ENCODE assay signal across 22 cellular contexts in genomic region chr16:60991886-60992285, GRCh38.
"Had no signal": no experiment of that assay in that cellular context is flagged by ENCODE, and none has a peak within 500 bp of the region (broad histone marks: within the 10 kb centered on the region; RNA-seq: fewer than 3 reads in every experiment).

No MANE protein-coding gene starts in this region.

- DNase-seq: activated CD4-positive, alpha-beta memory T cell treated with anti-CD3 and anti-CD28 coated beads for 36 hours; activated CD4-positive, alpha-beta T cell treated with anti-CD3 and anti-CD28 coated beads, Interleukin-2, amount 10 ng/mL, durations not matched to agents 7 days and 5 days; activated CD4-positive, CD25-positive, alpha-beta regulatory T cell; activated CD8-positive, alpha-beta memory T cell treated with anti-CD3 and anti-CD28 coated beads for 24 hours; activated gamma-delta T cell treated with Interleukin-2 at 50 U/mL for 16 hours; activated naive CD4-positive, alpha-beta T cell treated with anti-CD3 and anti-CD28 coated beads, Interleukin-2, amount 10 ng/mL, durations not matched to agents 7 days and 5 days; activated naive CD8-positive, alpha-beta T cell treated with anti-CD3 and anti-CD28 coated beads for 36 hours; activated T-cell treated with anti-CD3 and anti-CD28 coated beads, Interleukin-2, amount 50 U/mL, for 48 hours; anterior cingulate cortex; KG1; NCI-H1048; NCI-H1930; NCI-H2171; NCI-H2227 treated with DMSO at 0.1 percent for 48 hours; NCI-H446 treated with DMSO at 0.1 percent for 48 hours; NCI-H524 treated with DMSO at 0.1 percent for 48 hours; NCI-H748 treated with DMSO at 0.1 percent for 48 hours; Peyer's patch; SHP77 treated with DMSO at 0.1 percent for 48 hours; T-helper 17 cell; T-helper 9 cell had no signal

- H3K27me3 ChIP-seq: Peyer's patch had no signal

- H3K4me3 ChIP-seq: Peyer's patch had no signal

- ATAC-seq: activated T-helper 17 cell treated with anti-CD3 and anti-CD28 coated beads, Interleukin-2, amount 50 U/mL, for 72 hours; T-helper 17 cell had no signal

- H3K4me1 ChIP-seq: Peyer's patch had no signal

- H3K27ac ChIP-seq: Peyer's patch had no signal

- H3K36me3 ChIP-seq: Peyer's patch had no signal
